Comparison of ENCODE assay signal across 18 cellular contexts in genomic region chr5:117461403-117461802, GRCh38.
A peak's percentile ranks its signal among the peaks of the same experiment; 100 is the strongest.
DNase-seq lines count a peak whose midpoint lies in the region; ATAC-seq and TF ChIP-seq lines count a peak whose summit lies in the region.
"Had no signal": no experiment of that assay in that cellular context is flagged by ENCODE, and none has a peak within 500 bp of the region (broad histone marks: within the 10 kb centered on the region; RNA-seq: fewer than 3 reads in every experiment).

No MANE protein-coding gene starts in this region.

- no peaks in the 10 kb centered on the region for H4K20me1 ChIP-seq in OCI-LY3 (ENCODE audit: insufficient read depth, low read length)

- H3K9me3 Mint-ChIP-seq in activated T-helper 1 cell treated with anti-CD3 and anti-CD28 coated beads, Interleukin-12 subunit alpha, Interleukin-12 subunit beta, Interleukin-2, Interleukin-4 antibody, amounts not matched to agents 30 ng/mL and 10 ng/mL and 1 ng/mL, durations not matched to agents 14 hours and 24 hours and 36 hours, result no peaks in the 10 kb centered on the region
- H3K9me3 Mint-ChIP-seq: activated naive CD8-positive, alpha-beta T cell treated with anti-CD3 and anti-CD28 coated beads for 36 hours; H9 had no signal

- intact Hi-C loops in activated T-helper 1 cell treated with anti-CD3 and anti-CD28 coated beads, Interleukin-12 subunit alpha, Interleukin-12 subunit beta, Interleukin-2, Interleukin-4 antibody, amounts not matched to agents 30 ng/mL and 10 ng/mL and 1 ng/mL, durations not matched to agents 14 hours and 24 hours and 36 hours (cut with micrococcal nuclease), result no loop called here

- peak overlapping the region; percentile 41 for H3K4me3 ChIP-seq in OCI-LY3 (ENCODE audit: low read length)
- H3K4me3 ChIP-seq: dorsolateral prefrontal cortex, heart right ventricle had no signal

- H3K4me1 Mint-ChIP-seq in activated T-helper 1 cell treated with anti-CD3 and anti-CD28 coated beads, Interleukin-12 subunit alpha, Interleukin-12 subunit beta, Interleukin-2, Interleukin-4 antibody, amounts not matched to agents 30 ng/mL and 10 ng/mL and 1 ng/mL, durations not matched to agents 14 hours and 24 hours and 36 hours (ENCODE audit: low read depth), result no peaks in the 10 kb centered on the region
- H3K4me1 Mint-ChIP-seq: activated naive CD8-positive, alpha-beta T cell treated with anti-CD3 and anti-CD28 coated beads for 36 hours; H9; stimulated activated effector memory CD8-positive, alpha-beta T cell treated with anti-CD3 and anti-CD28 coated beads, Interleukin-12 subunit alpha, Interleukin-12 subunit beta, amount 100 ng/mL, for 72 hours had no signal

- no peaks in the 10 kb centered on the region for H3K27me3 ChIP-seq in OCI-LY3 (ENCODE audit: low read depth, low read length)
- H3K27me3 ChIP-seq: dorsolateral prefrontal cortex, heart right ventricle had no signal

- no peak for DNase-seq in activated T-helper 1 cell treated with anti-CD3 and anti-CD28 coated beads, Interleukin-12 subunit alpha, Interleukin-12 subunit beta, Interleukin-2, Interleukin-4 antibody, amounts not matched to agents 30 ng/mL and 10 ng/mL and 1 ng/mL, durations not matched to agents 14 hours and 24 hours and 36 hours (ENCODE audit: low spot score)
- no peak for DNase-seq in activated naive CD4-positive, alpha-beta T cell treated with Interleukin-2 at 50 U/mL for 16 hours
- DNase-seq in NCI-H2107 (lab: John Stamatoyannopoulos, UW), result no peak
- DNase-seq: activated CD4-positive, alpha-beta T cell treated with anti-CD3 and anti-CD28 coated beads, Interleukin-2, amount 50 U/mL, for 1 hour; activated naive CD8-positive, alpha-beta T cell treated with anti-CD3 and anti-CD28 coated beads for 36 hours; activated T-cell treated with anti-CD3 and anti-CD28 coated beads, Interleukin-2, amount 50 U/mL, for 1 hour; dorsolateral prefrontal cortex; H9; heart right ventricle; kidney glomerular epithelial cell; NCI-H1092 treated with DMSO at 0.1 percent for 48 hours; SHP77 treated with DMSO at 0.1 percent for 48 hours had no signal

- no peak overlapping the region for H3K9ac ChIP-seq in OCI-LY3 (ENCODE audit: low read length)

- H3K79me2 ChIP-seq in OCI-LY3 (ENCODE audit: low read length), result no peaks in the 10 kb centered on the region

- no peak overlapping the region for H3K4me3 Mint-ChIP-seq in activated T-helper 1 cell treated with anti-CD3 and anti-CD28 coated beads, Interleukin-12 subunit alpha, Interleukin-12 subunit beta, Interleukin-2, Interleukin-4 antibody, amounts not matched to agents 30 ng/mL and 10 ng/mL and 1 ng/mL, durations not matched to agents 14 hours and 24 hours and 36 hours
- H3K4me3 Mint-ChIP-seq: activated naive CD8-positive, alpha-beta T cell treated with anti-CD3 and anti-CD28 coated beads for 36 hours; H9; stimulated activated effector memory CD8-positive, alpha-beta T cell treated with anti-CD3 and anti-CD28 coated beads, Interleukin-12 subunit alpha, Interleukin-12 subunit beta, amount 100 ng/mL, for 72 hours had no signal

- peak overlapping the region; percentile 74 for H3K4me2 ChIP-seq in OCI-LY3 (ENCODE audit: low read length)

- H3K36me3 ChIP-seq in OCI-LY3 (replicated peaks; ENCODE audit: low read depth, low read length), result no peaks in the 10 kb centered on the region
- H3K36me3 ChIP-seq: heart right ventricle had no signal

- ATAC-seq in GM18870 (IDR thresholded peaks at IDR 0.05; ENCODE audit: unreplicated experiment) (peak; percentile 86), GM21529 (IDR thresholded peaks at IDR 0.05; ENCODE audit: unreplicated experiment) (peak; percentile 75), HG03039 (IDR thresholded peaks at IDR 0.05; ENCODE audit: unreplicated experiment) (peak; percentile 65), HG02571 (IDR thresholded peaks at IDR 0.05; ENCODE audit: unreplicated experiment) (no peak)
- ATAC-seq: heart right ventricle; stimulated activated effector memory CD8-positive, alpha-beta T cell treated with anti-CD3 and anti-CD28 coated beads, Interleukin-12 subunit alpha, Interleukin-12 subunit beta, amount 100 ng/mL, for 72 hours had no signal

- no peaks in the 10 kb centered on the region for H3K36me3 Mint-ChIP-seq in activated T-helper 1 cell treated with anti-CD3 and anti-CD28 coated beads, Interleukin-12 subunit alpha, Interleukin-12 subunit beta, Interleukin-2, Interleukin-4 antibody, amounts not matched to agents 30 ng/mL and 10 ng/mL and 1 ng/mL, durations not matched to agents 14 hours and 24 hours and 36 hours (ENCODE audit: low read depth)
- H3K36me3 Mint-ChIP-seq: activated naive CD8-positive, alpha-beta T cell treated with anti-CD3 and anti-CD28 coated beads for 36 hours; stimulated activated effector memory CD8-positive, alpha-beta T cell treated with anti-CD3 and anti-CD28 coated beads, Interleukin-12 subunit alpha, Interleukin-12 subunit beta, amount 100 ng/mL, for 72 hours had no signal

- no peaks in the 10 kb centered on the region for H3K9me3 ChIP-seq in OCI-LY3 (ENCODE audit: insufficient read depth, low read length)
- H3K9me3 ChIP-seq: heart right ventricle had no signal

- no peak overlapping the region for H3K27ac Mint-ChIP-seq in activated T-helper 1 cell treated with anti-CD3 and anti-CD28 coated beads, Interleukin-12 subunit alpha, Interleukin-12 subunit beta, Interleukin-2, Interleukin-4 antibody, amounts not matched to agents 30 ng/mL and 10 ng/mL and 1 ng/mL, durations not matched to agents 14 hours and 24 hours and 36 hours
- H3K27ac Mint-ChIP-seq: activated naive CD8-positive, alpha-beta T cell treated with anti-CD3 and anti-CD28 coated beads for 36 hours; H9; stimulated activated effector memory CD8-positive, alpha-beta T cell treated with anti-CD3 and anti-CD28 coated beads, Interleukin-12 subunit alpha, Interleukin-12 subunit beta, amount 100 ng/mL, for 72 hours had no signal

- H3K27ac ChIP-seq in OCI-LY3 (ENCODE audit: low read length), result no peak overlapping the region
- H3K27ac ChIP-seq: dorsolateral prefrontal cortex, heart right ventricle had no signal

- no peak for TF ChIP-seq CTCF in OCI-LY3 (IDR thresholded peaks at IDR 0.05; ENCODE audit: low read depth, low read length)

- no peaks in the 10 kb centered on the region for H3K27me3 Mint-ChIP-seq in activated T-helper 1 cell treated with anti-CD3 and anti-CD28 coated beads, Interleukin-12 subunit alpha, Interleukin-12 subunit beta, Interleukin-2, Interleukin-4 antibody, amounts not matched to agents 30 ng/mL and 10 ng/mL and 1 ng/mL, durations not matched to agents 14 hours and 24 hours and 36 hours (ENCODE audit: insufficient read depth)
- H3K27me3 Mint-ChIP-seq: activated naive CD8-positive, alpha-beta T cell treated with anti-CD3 and anti-CD28 coated beads for 36 hours had no signal

- peaks cover 17% of the 10 kb centered on the region for H3K4me1 ChIP-seq in OCI-LY3 (ENCODE audit: low read length)
- H3K4me1 ChIP-seq: heart right ventricle had no signal

- H2AFZ ChIP-seq in OCI-LY3 (ENCODE audit: low read depth, low read length), result no peak overlapping the region
